Comparison of ENCODE assay signal across 8 cellular contexts in genomic region chr7:19491821-19492452, GRCh38.
DNase-seq lines count a peak whose midpoint lies in the region; ATAC-seq, FAIRE-seq and TF ChIP-seq lines count a peak whose summit lies in the region.

No MANE protein-coding gene starts in this region.

- POLR2A ChIA-PET in GM12878 (lab: Charles Lee): no interaction called here

- intact Hi-C loops in GM12878 (cut with micrococcal nuclease; ENCODE audit: unreplicated experiment): no loop called here

- ATAC-seq in GM12878: peak; percentile 41; the same call in 1 of the 3 replicates

- no peak for TF ChIP-seq POLR2A in GM12878 (IDR thresholded peaks at IDR 0.05; ENCODE audit: low read depth, low read length)

- CTCF ChIA-PET in GM12878 (lab: Yijun Ruan, JAX): interaction anchor here (0.6 to 3.7 kb wide), 16 partner anchors 10 to 1140 kb away, joined by 3 to 30 read pairs (median 4); no protein-coding TSS in a partner anchor

- H3K4me2 ChIP-seq in GM12878 (ENCODE audit: control insufficient read depth, insufficient read depth): no peak overlapping the region

- no peaks in the 10 kb centered on the region for H3K4me1 ChIP-seq in GM12878 (ENCODE audit: control insufficient read depth, insufficient read depth, low read length)

- SMC1A ChIA-PET in GM12878 (lab: Charles Lee; ENCODE audit: uncharacterized antibody, unreplicated experiment): interaction anchor here (0.7 to 1.4 kb wide), 4 partner anchors 13 to 1323 kb away, joined by 3 to 6 read pairs (median 3); no protein-coding TSS in a partner anchor

- BruUV-seq in GM12878 (replicated peaks; lab: Mats Ljungman, UMichigan): no TSS peak

- H3K27ac ChIP-seq in GM12878 (ENCODE audit: control insufficient read depth, insufficient read depth): no peak overlapping the region

- no peaks in the 10 kb centered on the region for H3K9me3 ChIP-seq in GM12878 (replicated peaks; ENCODE audit: control insufficient read depth, insufficient read depth, low read length)

- peak; percentile 43 to 49 (median 49); a peak in 4 of 6 replicates for TF ChIP-seq CTCF in GM12878 (IDR thresholded peaks at IDR 0.05 in 2 of 3, conservative IDR thresholded peaks at IDR 0.05 in 1 of 3; ENCODE audit: control insufficient read depth in 2 of 3, extremely low read depth in 1 of 3, insufficient read depth in 1 of 3, low read depth in 3 of 3, low read length in 3 of 3)

- H3K36me3 ChIP-seq in GM12878 (ENCODE audit: control insufficient read depth in 2 of 2, insufficient read depth in 2 of 2, low read length in 1 of 2): no peaks in the 10 kb centered on the region

- TF ChIP-seq RAD21 in GM12878 (IDR thresholded peaks at IDR 0.05; ENCODE audit: insufficient read depth, low read depth, low read length): 0 out of 2 replicates have a peak, but pooled peaks have one; percentile 28

- RAD21 ChIA-PET in GM12878 (lab: Charles Lee; ENCODE audit: unreplicated experiment): interaction anchor here (0.6 to 1.0 kb wide), 5 partner anchors 100 to 1140 kb away, joined by 3 to 4 read pairs (median 3); no protein-coding TSS in a partner anchor

- H3K4me3 ChIP-seq in GM12878: no peak overlapping the region

- H2AFZ ChIP-seq in GM12878 (ENCODE audit: control insufficient read depth, low read depth, low read length): no peak overlapping the region

- H3K27me3 ChIP-seq in GM12878 (replicated peaks in 1 of 2; ENCODE audit: control insufficient read depth in 2 of 2, insufficient read depth in 2 of 2, low read length in 1 of 2): no peaks in the 10 kb centered on the region

- no peaks in the 10 kb centered on the region for H4K20me1 ChIP-seq in GM12878 (ENCODE audit: control insufficient read depth, insufficient read depth)

- no peak for TF ChIP-seq EP300 in GM12878 (IDR thresholded peaks at IDR 0.05; ENCODE audit: borderline replicate concordance in 1 of 2, control insufficient read depth in 1 of 2, low read depth in 2 of 2, low read length in 2 of 2)

- H3K79me2 ChIP-seq in GM12878 (ENCODE audit: control insufficient read depth, insufficient read depth, low read length): no peaks in the 10 kb centered on the region

- DNase-seq in CD1c-positive myeloid dendritic cell (ENCODE audit: extremely low spot score) (peak; percentile 24), GM19239 (ENCODE audit: insufficient read length, low spot score) (no peak), LHCN-M2 (ENCODE audit: low read depth) (peak; percentile 67), GM12878 (ENCODE audit: low read depth, low spot score) (no peak), myocyte (ENCODE audit: low read depth) (peak; percentile 43), NCI-H1436 (lab: John Stamatoyannopoulos, UW) (no peak), NCI-H2107 (lab: John Stamatoyannopoulos, UW) (no peak)
- no peak for DNase-seq in stimulated activated CD8-positive, alpha-beta memory T cell treated with anti-CD3 and anti-CD28 coated beads, Interleukin-4, amount 100 ng/mL, for 48 hours

- WGBS in GM12878 (ENCODE audit: insufficient coverage, insufficient replicate concordance, low lambda C conversion rate, missing lambda C conversion rate): 16% methylated on average over 7 of the region's 7 CpGs

- FAIRE-seq in GM19239 (lab: Jason Lieb, UNC) (peak; percentile 37), GM12878 (lab: Jason Lieb, UNC) (no peak)

- H3K9ac ChIP-seq in GM12878 (ENCODE audit: control insufficient read depth, insufficient read depth, low read length): no peak overlapping the region

- in situ Hi-C loops in GM12878 (cut with MboI): no loop called here

TF ChIP-seq in GM12878, 131 proteins besides CTCF, POLR2A, EP300 and RAD21:
- TF ChIP-seq IRF5 (IDR thresholded peaks at IDR 0.05; ENCODE audit: borderline replicate concordance): no peak
- TF ChIP-seq YY1 (IDR thresholded peaks at IDR 0.05; ENCODE audit: low read depth, low read length): no peak
- TF ChIP-seq MAX (IDR thresholded peaks at IDR 0.05; ENCODE audit: low read depth, low read length): no peak
- TF ChIP-seq ZNF384 (IDR thresholded peaks at IDR 0.05; ENCODE audit: borderline replicate concordance, low read depth, low read length): peak; percentile 51
- no peak for TF ChIP-seq PBX3 (IDR thresholded peaks at IDR 0.05; ENCODE audit: insufficient replicate concordance, low read depth, low read length)
- TF ChIP-seq SMC3 (IDR thresholded peaks at IDR 0.05; ENCODE audit: borderline replicate concordance, low read length): peak; percentile 16; the same call in 1 of the 2 replicates

Comparison
In these comparisons a context has a peak if more than half of its experiments do, and no peak if none do; other contexts are left out.
1. DNase-seq: peak in CD1c-positive myeloid dendritic cell (single experiment), LHCN-M2 (single experiment) and myocyte (single experiment); none in GM19239 (single experiment), GM12878 (single experiment), NCI-H1436 (single experiment), NCI-H2107 (single experiment) and stimulated activated CD8-positive, alpha-beta memory T cell treated with anti-CD3 and anti-CD28 coated beads, Interleukin-4, amount 100 ng/mL, for 48 hours (single experiment).